Comparison of ENCODE assay signal across 1 cellular context in genomic region chr7:130486114-130486962, GRCh38.
TF ChIP-seq lines count a peak whose summit lies in the region.

No MANE protein-coding gene starts in this region.

TF ChIP-seq in HepG2, 621 proteins besides CTCF, POLR2A, EP300 and RAD21 (continued from another document and continues in another):
- TF ChIP-seq USF2 (IDR thresholded peaks at IDR 0.05; ENCODE audit: low read depth, low read length) (no peak), USF2 (CRISPR knock-in tag; IDR thresholded peaks at IDR 0.05; ENCODE audit: borderline replicate concordance) (no peak), POGK (CRISPR knock-in tag; conservative IDR thresholded peaks at IDR 0.05) (peak; percentile 61; the same call in 1 of the 2 replicates), ZNF441 (CRISPR knock-in tag; IDR thresholded peaks at IDR 0.05; ENCODE audit: borderline replicate concordance) (peak; percentile 86), CEBPG (CRISPR knock-in tag; IDR thresholded peaks at IDR 0.05) (peak; percentile 59; the same call in 1 of the 2 replicates), ZBTB7A (CRISPR knock-in tag; IDR thresholded peaks at IDR 0.05) (peak; percentile 74; the same call in 1 of the 2 replicates), MBNL3 (CRISPR knock-in tag; conservative IDR thresholded peaks at IDR 0.05) (no peak), TBX2 (CRISPR knock-in tag; IDR thresholded peaks at IDR 0.05; ENCODE audit: borderline replicate concordance) (peak; percentile 57; the same call in 1 of the 2 replicates), MAZ (IDR thresholded peaks at IDR 0.05; ENCODE audit: borderline replicate concordance, low read depth, low read length) (no peak), MAZ (CRISPR knock-in tag; IDR thresholded peaks at IDR 0.05; ENCODE audit: low read depth) (peak; percentile 30), ZHX1 (CRISPR knock-in tag; IDR thresholded peaks at IDR 0.05; ENCODE audit: low read depth) (peak; percentile 76; the same call in 1 of the 2 replicates), ZNF207 (IDR thresholded peaks at IDR 0.05; ENCODE audit: borderline replicate concordance) (no peak), MIXL1 (CRISPR knock-in tag; IDR thresholded peaks at IDR 0.05) (no peak), ZFAT (CRISPR knock-in tag; conservative IDR thresholded peaks at IDR 0.05) (no peak), PHB2 (IDR thresholded peaks at IDR 0.05; ENCODE audit: partially characterized antibody) (no peak), NR0B2 (CRISPR knock-in tag; IDR thresholded peaks at IDR 0.05) (peak; percentile 66), TOPORS (CRISPR knock-in tag; IDR thresholded peaks at IDR 0.05) (0 out of 2 replicates have a peak, but pooled peaks have one; percentile 64), KDM2A (CRISPR knock-in tag; IDR thresholded peaks at IDR 0.05; ENCODE audit: borderline replicate concordance, low read depth) (peak; percentile 90), KDM5A (IDR thresholded peaks at IDR 0.05; ENCODE audit: borderline replicate concordance, low read length) (no peak), HNF1B (CRISPR knock-in tag; IDR thresholded peaks at IDR 0.05) (peak; percentile 54; the same call in 1 of the 2 replicates), JUNB (CRISPR knock-in tag; IDR thresholded peaks at IDR 0.05; ENCODE audit: borderline replicate concordance) (no peak), ZSCAN29 (CRISPR knock-in tag; conservative IDR thresholded peaks at IDR 0.05) (no peak), KDM3A (CRISPR knock-in tag; IDR thresholded peaks at IDR 0.05; ENCODE audit: low read depth) (peak; percentile 72), ZNF354B (CRISPR knock-in tag; IDR thresholded peaks at IDR 0.05) (no peak), HNRNPLL (IDR thresholded peaks at IDR 0.05; ENCODE audit: low read depth, low read length, poor library complexity, severe bottlenecking) (no peak), ZNF607 (CRISPR knock-in tag; IDR thresholded peaks at IDR 0.05; ENCODE audit: borderline replicate concordance) (peak; percentile 71), EZH2 (conservative IDR thresholded peaks at IDR 0.05; ENCODE audit: low read depth, low read length) (no peak), TEAD3 (CRISPR knock-in tag; optimal IDR thresholded peaks at IDR 0.05; ENCODE audit: borderline replicate concordance) (peak; percentile 41), ZNF784 (CRISPR knock-in tag; IDR thresholded peaks at IDR 0.05; ENCODE audit: borderline replicate concordance) (0 out of 2 replicates have a peak, but pooled peaks have one; percentile 25), SOX6 (IDR thresholded peaks at IDR 0.05) (no peak), SOX6 (CRISPR knock-in tag; IDR thresholded peaks at IDR 0.05) (peak; percentile 67), HNF4G (IDR thresholded peaks at IDR 0.05; ENCODE audit: borderline replicate concordance, low read depth, low read length) (no peak), HNF4G (CRISPR knock-in tag; IDR thresholded peaks at IDR 0.05; ENCODE audit: borderline replicate concordance, low read depth) (peak; percentile 77; the same call in 1 of the 2 replicates), GABPA (IDR thresholded peaks at IDR 0.05; ENCODE audit: low read depth, low read length) (no peak), GABPA (CRISPR knock-in tag; IDR thresholded peaks at IDR 0.05; ENCODE audit: low read depth) (0 out of 2 replicates have a peak, but pooled peaks have one; percentile 37), SNAPC5 (CRISPR knock-in tag; IDR thresholded peaks at IDR 0.05; ENCODE audit: borderline replicate concordance) (peak; percentile 82; the same call in 1 of the 2 replicates), ZNF724P (CRISPR knock-in tag; IDR thresholded peaks at IDR 0.05; ENCODE audit: borderline replicate concordance) (peak; percentile 23; the same call in 1 of the 2 replicates), XBP1 (CRISPR knock-in tag; IDR thresholded peaks at IDR 0.05) (no peak), GATAD2A (CRISPR knock-in tag; IDR thresholded peaks at IDR 0.05) (peak; percentile 67), ZNF75D (CRISPR knock-in tag; IDR thresholded peaks at IDR 0.05; ENCODE audit: borderline replicate concordance) (no peak), ZZZ3 (CRISPR knock-in tag; IDR thresholded peaks at IDR 0.05; ENCODE audit: borderline replicate concordance) (0 out of 2 replicates have a peak, but pooled peaks have one; percentile 10), ZNF33B (CRISPR knock-in tag; IDR thresholded peaks at IDR 0.05) (0 out of 2 replicates have a peak, but pooled peaks have one; percentile 38), ZNF619 (CRISPR knock-in tag; IDR thresholded peaks at IDR 0.05) (no peak), ZNF446 (CRISPR knock-in tag; IDR thresholded peaks at IDR 0.05) (peak; percentile 52; the same call in 1 of the 2 replicates), KLF16 (CRISPR knock-in tag; IDR thresholded peaks at IDR 0.05) (0 out of 4 replicates have a peak, but pooled peaks of 1 of the 2 experiments have one; percentile 44), MTA1 (CRISPR knock-in tag; IDR thresholded peaks at IDR 0.05; ENCODE audit: borderline replicate concordance) (no peak), ZBTB3 (CRISPR knock-in tag; IDR thresholded peaks at IDR 0.05; ENCODE audit: borderline replicate concordance, low read depth) (0 out of 2 replicates have a peak, but pooled peaks have one; percentile 55), ZNF232 (CRISPR knock-in tag; IDR thresholded peaks at IDR 0.05; ENCODE audit: borderline replicate concordance) (no peak), CAMTA2 (CRISPR knock-in tag; IDR thresholded peaks at IDR 0.05; ENCODE audit: borderline replicate concordance) (0 out of 2 replicates have a peak, but pooled peaks have one; percentile 39), DRAP1 (CRISPR knock-in tag; IDR thresholded peaks at IDR 0.05) (peak; percentile 55), PHF8 (CRISPR knock-in tag; IDR thresholded peaks at IDR 0.05) (peak; percentile 68), TFAP4 (IDR thresholded peaks at IDR 0.05; ENCODE audit: borderline replicate concordance, low read depth) (peak; percentile 23; the same call in 1 of the 2 replicates), ATF7 (IDR thresholded peaks at IDR 0.05) (no peak), ATF7 (CRISPR knock-in tag; IDR thresholded peaks at IDR 0.05) (no peak), HMGXB4 (CRISPR knock-in tag; IDR thresholded peaks at IDR 0.05; ENCODE audit: borderline replicate concordance in 1 of 2, low read depth in 1 of 2) (peak; percentile 70 to 89), ZNF34 (CRISPR knock-in tag; IDR thresholded peaks at IDR 0.05; ENCODE audit: borderline replicate concordance) (no peak), EED (CRISPR knock-in tag; IDR thresholded peaks at IDR 0.05) (peak; percentile 87; the same call in 1 of the 2 replicates)
